Comparison of ENCODE assay signal across 17 cellular contexts in the genomic region with DNA sequence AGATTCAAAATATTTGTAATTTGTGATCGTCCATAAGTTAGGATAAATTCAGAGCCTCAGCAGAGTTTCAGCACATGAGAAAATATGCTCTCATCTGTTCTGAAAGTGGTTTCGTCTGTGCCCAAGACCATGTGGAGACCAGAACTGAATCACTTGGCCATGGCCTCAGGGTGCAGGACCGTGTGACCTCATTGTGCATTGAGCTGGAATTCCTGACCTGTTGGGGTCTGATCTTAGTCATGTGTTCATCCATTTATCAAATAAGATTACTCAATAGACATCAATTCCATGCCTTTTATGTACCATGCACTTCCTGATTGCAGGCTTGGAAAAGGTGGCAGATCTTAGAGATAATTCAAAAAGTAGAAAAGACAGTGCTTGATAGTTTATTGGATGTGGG.
"Had no signal": no experiment of that assay in that cellular context is flagged by ENCODE, and none has a peak within 500 bp of the region (broad histone marks: within the 10 kb centered on the region; RNA-seq: fewer than 3 reads in every experiment).

No MANE protein-coding gene starts in this region.

- H3K27me3 Mint-ChIP-seq: progenitor cell of endocrine pancreas; stimulated activated naive CD8-positive, alpha-beta T cell treated with anti-CD3 and anti-CD28 coated beads, Interleukin-15, Interleukin-2, amounts not matched to agents 100 ng/mL and 50 ng/mL, for 24 hours; type B pancreatic cell had no signal

- H3K27ac Mint-ChIP-seq: activated naive CD4-positive, alpha-beta T cell treated with anti-CD3 and anti-CD28 coated beads, Interleukin-2, amount 50 U/mL, for 24 hours; naive thymus-derived CD4-positive, alpha-beta T cell; neural progenitor cell; progenitor cell of endocrine pancreas; stimulated activated naive CD8-positive, alpha-beta T cell treated with anti-CD3 and anti-CD28 coated beads, Interleukin-15, Interleukin-2, amounts not matched to agents 100 ng/mL and 50 ng/mL, for 24 hours; type B pancreatic cell had no signal

- H3K36me3 Mint-ChIP-seq: activated naive CD4-positive, alpha-beta T cell treated with anti-CD3 and anti-CD28 coated beads, Interleukin-2, amount 50 U/mL, for 24 hours; naive thymus-derived CD4-positive, alpha-beta T cell; type B pancreatic cell had no signal

- H3K4me3 Mint-ChIP-seq: activated naive CD4-positive, alpha-beta T cell treated with anti-CD3 and anti-CD28 coated beads, Interleukin-2, amount 50 U/mL, for 24 hours; naive thymus-derived CD4-positive, alpha-beta T cell; neural progenitor cell; stimulated activated naive CD8-positive, alpha-beta T cell treated with anti-CD3 and anti-CD28 coated beads, Interleukin-15, Interleukin-2, amounts not matched to agents 100 ng/mL and 50 ng/mL, for 24 hours; type B pancreatic cell had no signal

- ATAC-seq: gastrocnemius medialis; left cardiac atrium; naive thymus-derived CD4-positive, alpha-beta T cell had no signal

- H3K9me3 Mint-ChIP-seq: activated naive CD4-positive, alpha-beta T cell treated with anti-CD3 and anti-CD28 coated beads, Interleukin-2, amount 50 U/mL, for 24 hours had no signal

- H3K4me3 ChIP-seq: cardiac muscle cell, gastrocnemius medialis, neural progenitor cell, right atrium auricular region, skin epidermis, suprapubic skin had no signal

- H3K27ac ChIP-seq: cardiac muscle cell, gastrocnemius medialis, neural progenitor cell, right atrium auricular region, skin epidermis, suprapubic skin had no signal

- H3K4me1 Mint-ChIP-seq: activated naive CD4-positive, alpha-beta T cell treated with anti-CD3 and anti-CD28 coated beads, Interleukin-2, amount 50 U/mL, for 24 hours had no signal

- DNase-seq: activated CD4-positive, alpha-beta T cell treated with anti-CD3 and anti-CD28 coated beads, Interleukin-2, amount 50 U/mL, for 48 hours; activated gamma-delta T cell; dermis blood vessel endothelial cell; gastrocnemius medialis; left cardiac atrium; mesenchymal stem cell; naive thymus-derived CD4-positive, alpha-beta T cell; T-helper 2 cell had no signal
